Comparison of ENCODE assay signal across 2 cellular contexts in genomic region chr5:123125953-123126352, GRCh38.
A peak's percentile ranks its signal among the peaks of the same experiment; 100 is the strongest.
TF ChIP-seq lines count a peak whose summit lies in the region.

No MANE protein-coding gene starts in this region.

TF ChIP-seq in HEK293, 187 proteins besides CTCF, POLR2A, EP300 and RAD21 (continued from another document):
- no peak for TF ChIP-seq ZNF768 (tag by site-specific recombination; IDR thresholded peaks at IDR 0.05)
- TF ChIP-seq ZNF362 (tag by site-specific recombination; IDR thresholded peaks at IDR 0.05): 0 out of 2 replicates have a peak, but pooled peaks have one; percentile 29
- TF ChIP-seq ZNF24 (tag by site-specific recombination; IDR thresholded peaks at IDR 0.05): 0 out of 2 replicates have a peak, but pooled peaks have one; percentile 30
- no peak for TF ChIP-seq PATZ1 (tag by site-specific recombination; IDR thresholded peaks at IDR 0.05)
- no peak for TF ChIP-seq SCRT2 (tag by site-specific recombination; IDR thresholded peaks at IDR 0.05)

TF ChIP-seq in SK-N-SH, 30 proteins besides CTCF, POLR2A, EP300 and RAD21 (continued from another document):
- TF ChIP-seq REST (IDR thresholded peaks at IDR 0.05; ENCODE audit: low read depth, low read length) (no peak), POLR2AphosphoS5 (IDR thresholded peaks at IDR 0.05; ENCODE audit: low read depth, low read length) (no peak)
